Comparison of ENCODE assay signal across 7 cellular contexts in genomic region chr12:31821484-31821883, GRCh38.
"Had no signal": no experiment of that assay in that cellular context is flagged by ENCODE, and none has a peak within 500 bp of the region (broad histone marks: within the 10 kb centered on the region; RNA-seq: fewer than 3 reads in every experiment).

No MANE protein-coding gene starts in this region.

- H3K27ac Mint-ChIP-seq: IgD-negative memory B cell had no signal

- H3K27ac ChIP-seq: HL-60 had no signal

- DNase-seq: IMR-90, KBM-7 had no signal

- H3K27me3 Mint-ChIP-seq: IgD-negative memory B cell had no signal

- FAIRE-seq: HepG2, HTR-8/SVneo, K562 had no signal

- H3K4me3 ChIP-seq: K562 had no signal

- ATAC-seq: HepG2, K562 had no signal
